ENCODE assay signal across 15 cellular contexts in the genomic region with DNA sequence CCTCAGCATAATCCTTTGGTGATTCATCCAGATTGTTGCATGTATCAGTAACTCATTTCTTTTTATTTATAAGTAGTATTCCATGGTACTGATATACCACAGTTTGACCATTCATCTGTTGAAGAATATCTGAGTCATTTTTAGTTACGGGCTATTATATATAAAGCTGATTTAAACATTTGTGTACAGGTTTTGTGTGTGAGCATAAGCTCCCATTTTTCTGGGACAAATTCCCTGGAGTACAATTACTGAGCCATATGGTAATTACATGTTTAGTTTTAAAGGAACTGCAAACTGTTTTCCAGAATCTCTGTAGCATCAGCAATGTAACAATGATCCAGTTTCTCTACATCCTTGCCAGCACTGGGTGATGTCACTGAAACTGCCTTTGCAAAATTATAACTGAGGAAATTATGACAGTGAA.
DNase-seq lines count a peak whose midpoint lies in the region; ATAC-seq and TF ChIP-seq lines count a peak whose summit lies in the region.
"Had no signal": no experiment of that assay in that cellular context is flagged by ENCODE, and none has a peak within 500 bp of the region (broad histone marks: within the 10 kb centered on the region; RNA-seq: fewer than 3 reads in every experiment).

No MANE protein-coding gene starts in this region.

- no peak overlapping the region for H3K27ac ChIP-seq in heart right ventricle

- no peaks in the 10 kb centered on the region for H3K9me3 ChIP-seq in heart right ventricle

- no peak overlapping the region for H3K4me3 ChIP-seq in fibroblast of pulmonary artery (replicated peaks; ENCODE audit: low read depth, low read length)
- H3K4me3 ChIP-seq in heart right ventricle, result no peak overlapping the region

- H3K4me1 ChIP-seq in heart right ventricle, result peaks cover 0 to 4% (median 0%) of the 10 kb centered on the region in 9 donors

- no peaks in the 10 kb centered on the region for H3K36me3 ChIP-seq in heart right ventricle

- intact Hi-C loops in left colon (cut with DNase I, micrococcal nuclease) (no loop called here), heart right ventricle (cut with DNase I) (no loop called here)

- peak; percentile 48 for DNase-seq in A172 (ENCODE audit: low spot score)
- DNase-seq in H4 (ENCODE audit: low spot score), result peak; percentile 60
- DNase-seq in RPMI7951 (ENCODE audit: low read depth), result peak; percentile 76
- DNase-seq in fibroblast of pulmonary artery (ENCODE audit: low read depth), result peak; percentile 65
- no peak for DNase-seq in left colon
- DNase-seq in T-helper 1 cell, result no peak
- DNase-seq in heart right ventricle, result no peak
- DNase-seq: activated T-cell treated with anti-CD3 and anti-CD28 coated beads for 4 hours; AML-193; amygdala; DND-41; NCI-H1105; NCI-H748 treated with DMSO at 0.1 percent for 48 hours; stimulated activated CD4-positive, alpha-beta T cell treated with anti-CD3 and anti-CD28 coated beads, Interleukin-15, amount 100 ng/mL, for 24 hours had no signal

- ATAC-seq in left colon (no peak), heart right ventricle (no peak), HG02678 (IDR thresholded peaks at IDR 0.05; ENCODE audit: unreplicated experiment) (no peak)

- WGBS in heart right ventricle, 2 donors, result 66 to 67% methylated on average over 1 of the region's 1 CpG

- no peaks in the 10 kb centered on the region for H3K27me3 ChIP-seq in heart right ventricle

- TF ChIP-seq CTCF in fibroblast of pulmonary artery (IDR thresholded peaks at IDR 0.05; ENCODE audit: low read length, missing control alignments) (no peak), heart right ventricle (IDR thresholded peaks at IDR 0.05) (no peak)

Comparison
In these comparisons a context has a peak if more than half of its experiments do, and no peak if none do; other contexts are left out.
1. DNase-seq: peak in A172 (single experiment), H4 (single experiment), RPMI7951 (single experiment) and fibroblast of pulmonary artery (single experiment); none in left colon (0 of 2), T-helper 1 cell (0 of 5) and heart right ventricle (0 of 2).